17 cellular contexts compared by ENCODE assay signal in genomic region chr13:111469916-111470506, GRCh38.
DNase-seq lines count a peak whose midpoint lies in the region; ATAC-seq and TF ChIP-seq lines count a peak whose summit lies in the region.
"Had no signal": no experiment of that assay in that cellular context is flagged by ENCODE, and none has a peak within 500 bp of the region (broad histone marks: within the 10 kb centered on the region; RNA-seq: fewer than 3 reads in every experiment).

No MANE protein-coding gene starts in this region.

- H3K4me1 ChIP-seq in BLaER1 treated with 17β-estradiol and CSF1 and Interleukin-3, amounts not matched to agents 10 nM and 100 nM: peaks cover 8 to 55% (median 41%) of the 10 kb centered on the region in 10 experiments
- peaks cover 0 to 5% (median 0%) of the 10 kb centered on the region in 6 donors for H3K4me1 ChIP-seq in spleen

- no peak overlapping the region for H3K4me3 ChIP-seq in BLaER1 treated with 17β-estradiol and CSF1 and Interleukin-3, amounts not matched to agents 10 nM and 100 nM
- H3K4me3 ChIP-seq in spleen: no peak overlapping the region
- H3K4me3 ChIP-seq: GM23248 had no signal

- intact Hi-C loops in spleen (cut with DNase I; ENCODE audit: low total_unique reads): loop anchor here (10.0 kb wide), 1 partner anchor 1135 kb away; no protein-coding TSS in a partner anchor

- no peak for ATAC-seq in GM18498 (IDR thresholded peaks at IDR 0.05; ENCODE audit: unreplicated experiment)
- ATAC-seq: HCT116 had no signal

- peak overlapping the region; percentile 34 to 89 (median 70) for H3K4me2 ChIP-seq in BLaER1 treated with 17β-estradiol and CSF1 and Interleukin-3, amounts not matched to agents 10 nM and 100 nM

- no peaks in the 10 kb centered on the region for H3K9me3 Mint-ChIP-seq in activated CD4-positive, alpha-beta T cell treated with anti-CD3 and anti-CD28 coated beads, Interleukin-2, amount 10 ng/mL, durations not matched to agents 7 days and 5 days

- no peak for TF ChIP-seq POLR2A in spleen (IDR thresholded peaks at IDR 0.05)

- H3K27me3 ChIP-seq in BLaER1 treated with 17β-estradiol and CSF1 and Interleukin-3, amounts not matched to agents 10 nM and 100 nM: peaks cover 0 to 30% (median 0%) of the 10 kb centered on the region in 11 experiments; a peak in 6 of 22 replicates
- peaks cover 0 to 20% (median 0%) of the 10 kb centered on the region in 7 donors for H3K27me3 ChIP-seq in spleen (replicated peaks in 1 of 7)

- H3K36me3 Mint-ChIP-seq in activated CD4-positive, alpha-beta T cell treated with anti-CD3 and anti-CD28 coated beads, Interleukin-2, amount 10 ng/mL, durations not matched to agents 7 days and 5 days (ENCODE audit: low read depth): no peaks in the 10 kb centered on the region
- H3K36me3 Mint-ChIP-seq: CD4-positive, alpha-beta memory T cell had no signal

- H3K27me3 Mint-ChIP-seq in activated CD4-positive, alpha-beta T cell treated with anti-CD3 and anti-CD28 coated beads, Interleukin-2, amount 10 ng/mL, durations not matched to agents 7 days and 5 days: peaks cover 14% of the 10 kb centered on the region

- 0 out of 22 replicates have a peak overlapping the region, but pooled peaks of 1 of the 11 experiments have one; percentile 25 for H3K27ac ChIP-seq in BLaER1 treated with 17β-estradiol and CSF1 and Interleukin-3, amounts not matched to agents 10 nM and 100 nM
- peak overlapping the region in 1 of 8 donors; percentile 21 for H3K27ac ChIP-seq in spleen
- H3K27ac ChIP-seq: C4-2B, GM23248 had no signal

- no peaks in the 10 kb centered on the region for H3K4me1 Mint-ChIP-seq in activated CD4-positive, alpha-beta T cell treated with anti-CD3 and anti-CD28 coated beads, Interleukin-2, amount 10 ng/mL, durations not matched to agents 7 days and 5 days
- H3K4me1 Mint-ChIP-seq: CD4-positive, alpha-beta memory T cell had no signal

- H4K20me1 ChIP-seq in BLaER1 treated with 17β-estradiol and CSF1 and Interleukin-3, amounts not matched to agents 10 nM and 100 nM: no peaks in the 10 kb centered on the region; a peak in 1 of 22 replicates

- H3K9me3 ChIP-seq in BLaER1 treated with 17β-estradiol and CSF1 and Interleukin-3, amounts not matched to agents 10 nM and 100 nM (replicated peaks in 1 of 11): peaks cover 0 to 15% (median 5%) of the 10 kb centered on the region in 11 experiments; a peak in 5 of 22 replicates
- H3K9me3 ChIP-seq in spleen: no peaks in the 10 kb centered on the region

- 57 to 72% (median 69%) methylated on average over 16 to 20 of the region's 20 CpGs for WGBS in spleen, 5 donors

- DNase-seq in dermis blood vessel endothelial cell (peak; percentile 11), myocyte (ENCODE audit: low read depth) (peak; percentile 2), spleen (peak; percentile 81), GM03348 (ENCODE audit: low spot score) (no peak), NOMO-1 treated with DMSO at 0.1 percent for 48 hours (lab: John Stamatoyannopoulos, UW; ENCODE audit: unreplicated experiment) (no peak)
- no peak for DNase-seq in activated CD4-positive, alpha-beta T cell treated with anti-CD3 and anti-CD28 coated beads, Interleukin-2, amount 10 ng/mL, durations not matched to agents 7 days and 5 days
- DNase-seq: ACHN; CD4-positive, alpha-beta memory T cell; DMS153; DND-41; GDM1; GM23248; IMR-90 had no signal

- no peak overlapping the region for H3K4me3 Mint-ChIP-seq in activated CD4-positive, alpha-beta T cell treated with anti-CD3 and anti-CD28 coated beads, Interleukin-2, amount 10 ng/mL, durations not matched to agents 7 days and 5 days
- H3K4me3 Mint-ChIP-seq: CD4-positive, alpha-beta memory T cell had no signal

- H3K36me3 ChIP-seq in BLaER1 treated with 17β-estradiol and CSF1 and Interleukin-3, amounts not matched to agents 10 nM and 100 nM: no peaks in the 10 kb centered on the region
- H3K36me3 ChIP-seq in spleen: no peaks in the 10 kb centered on the region

- CTCF ChIA-PET in activated CD4-positive, alpha-beta T cell treated with anti-CD3 and anti-CD28 coated beads, Interleukin-2, amount 10 ng/mL, durations not matched to agents 7 days and 5 days (lab: Charles Lee): no interaction called here

- no peak for TF ChIP-seq CTCF in spleen (IDR thresholded peaks at IDR 0.05 in 8 of 11, conservative IDR thresholded peaks at IDR 0.05 in 3 of 11)

- POLR2A ChIA-PET in activated CD4-positive, alpha-beta T cell treated with anti-CD3 and anti-CD28 coated beads, Interleukin-2, amount 10 ng/mL, durations not matched to agents 7 days and 5 days (lab: Charles Lee): no interaction called here

- H3K27ac Mint-ChIP-seq in activated CD4-positive, alpha-beta T cell treated with anti-CD3 and anti-CD28 coated beads, Interleukin-2, amount 10 ng/mL, durations not matched to agents 7 days and 5 days: no peak overlapping the region
- H3K27ac Mint-ChIP-seq: CD4-positive, alpha-beta memory T cell had no signal

- no peak overlapping the region for H3K9ac ChIP-seq in BLaER1 treated with 17β-estradiol and CSF1 and Interleukin-3, amounts not matched to agents 10 nM and 100 nM
- H3K9ac ChIP-seq: GM23248 had no signal

Comparison
In these comparisons a context has a peak if more than half of its experiments do, and no peak if none do; other contexts are left out.
1. DNase-seq: peak in dermis blood vessel endothelial cell (single experiment), myocyte (single experiment) and spleen (single experiment); none in GM03348 (single experiment), NOMO-1 treated with DMSO at 0.1 percent for 48 hours (single experiment) and activated CD4-positive, alpha-beta T cell treated with anti-CD3 and anti-CD28 coated beads, Interleukin-2, amount 10 ng/mL, durations not matched to agents 7 days and 5 days (single experiment).